In the genomic region with DNA sequence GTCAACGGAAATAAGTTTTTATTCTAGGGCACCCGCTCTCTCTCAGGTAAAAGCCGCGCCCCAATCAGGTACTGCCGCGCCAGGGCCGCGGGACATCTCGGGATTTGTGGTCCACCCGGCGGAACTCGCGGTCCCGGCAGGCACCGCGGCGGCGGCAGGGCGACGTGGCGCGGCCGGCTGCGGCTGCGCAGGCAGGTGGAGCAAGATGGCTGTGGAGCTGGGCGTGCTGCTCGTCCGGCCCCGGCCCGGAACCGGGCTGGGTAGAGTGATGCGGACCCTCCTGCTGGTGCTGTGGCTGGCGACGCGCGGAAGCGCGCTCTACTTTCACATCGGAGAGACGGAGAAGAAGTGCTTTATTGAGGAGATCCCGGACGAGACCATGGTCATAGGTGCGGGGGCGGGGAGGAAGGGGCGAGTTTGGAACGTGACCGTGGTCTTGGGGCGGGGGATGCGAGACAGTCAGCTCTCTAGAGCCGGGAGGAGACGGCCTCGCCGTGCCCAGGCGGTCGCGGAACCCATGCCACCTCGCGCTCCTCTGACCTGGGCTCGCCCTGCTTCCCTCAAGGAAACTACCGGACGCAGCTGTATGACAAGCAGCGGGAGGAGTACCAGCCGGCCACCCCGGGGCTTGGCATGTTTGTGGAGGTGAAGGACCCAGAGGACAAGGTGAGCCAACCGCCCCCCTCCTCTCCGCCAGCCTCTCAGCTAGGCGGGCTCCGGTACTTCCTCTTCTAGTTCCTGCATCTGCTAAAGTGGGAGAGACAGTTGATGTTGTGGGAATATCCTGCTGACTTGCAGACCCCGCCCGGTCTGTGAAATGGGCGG, we compare ENCODE assay signal across 8 cellular contexts. TPM values are rescaled to one million over a fixed set of nuclear protein-coding genes. Genes with fewer than 3 reads are reported as not detected.
DNase-seq lines count a peak whose midpoint lies in the region; ATAC-seq and TF ChIP-seq lines count a peak whose summit lies in the region.

A gene (plus strand): TSS at position 194 of the 825 bp plus-strand sequence. CDS start 12 bp downstream, at position 206.

- no peak for TF ChIP-seq CTCF in A673 (conservative IDR thresholded peaks at IDR 0.05; ENCODE audit: low read depth, low read length)

- POLR2A ChIA-PET in A673 (lab: Charles Lee; ENCODE audit: low non-redundant PET) = interaction anchor here (1.1 kb wide), 1 partner anchor 499 kb away, joined by 3 read pairs; no protein-coding TSS in a partner anchor

- no peaks in the 10 kb centered on the region for H3K4me1 ChIP-seq in A673 (ENCODE audit: insufficient read depth, low read length, poor library complexity, severe bottlenecking)

- DNase-seq in A673 (ENCODE audit: low spot score) = peak; percentile 81
- peak; percentile 70 for DNase-seq in NCI-H2171 treated with DMSO at 0.1 percent for 48 hours (lab: John Stamatoyannopoulos, UW)
- peak; percentile 91 for DNase-seq in activated CD4-positive, CD25-positive, alpha-beta regulatory T cell treated with anti-CD3 and anti-CD28 coated beads, Interleukin-2, amount 50 U/mL, for 72 hours
- peak; percentile 80 for DNase-seq in cerebellar cortex (ENCODE audit: low spot score)
- DNase-seq in islet precursor cell = peak; percentile 95
- DNase-seq in stimulated activated CD4-positive, alpha-beta T cell treated with anti-CD3 and anti-CD28 coated beads, Interleukin-12 subunit alpha, Interleukin-12 subunit beta, amount 100 ng/mL, for 4 hours = peak; percentile 85

- peaks cover 20% of the 10 kb centered on the region for H3K36me3 ChIP-seq in A673 (ENCODE audit: insufficient read depth, low read length, poor library complexity, severe bottlenecking)

- peak within 1 kb of the TSS; percentile 66 for H3K4me3 ChIP-seq in A673 (ENCODE audit: low read depth, low read length, poor library complexity, severe bottlenecking)

- intact Hi-C loops in A673 (cut with micrococcal nuclease; ENCODE audit: unreplicated experiment) = no loop called here

- CTCF ChIA-PET in A673 (lab: Charles Lee) = no interaction called here

- peak within 1 kb of the TSS; percentile 67 for H3K27ac ChIP-seq in A673 (ENCODE audit: low read depth, low read length, poor library complexity, severe bottlenecking)

- H3K9me3 ChIP-seq in A673 (ENCODE audit: low read depth, low read length, poor library complexity, severe bottlenecking) = no peaks in the 10 kb centered on the region

- BruUV-seq in A673 (replicated peaks; lab: Mats Ljungman, UMichigan) = TSS peak; percentile 40

- ATAC-seq in GM18519 (IDR thresholded peaks at IDR 0.05; ENCODE audit: low FRiP score, unreplicated experiment) (peak; percentile 84), HG03039 (IDR thresholded peaks at IDR 0.05; ENCODE audit: unreplicated experiment) (peak; percentile 88)

- peaks cover 6% of the 10 kb centered on the region for H3K27me3 ChIP-seq in A673 (replicated peaks; ENCODE audit: insufficient read depth, low read depth, low read length, poor library complexity)

RNA-seq across cellular contexts. Expression of the gene that starts here (rescaled TPM):
- total RNA-seq in A673 (2021) = 88.6 and 90.1 TPM in 2 replicates

Comparison
In these comparisons a context has a peak if more than half of its experiments do, and no peak if none do; other contexts are left out.
1. Peak in every context shown above with its lines: DNase-seq, ATAC-seq, H3K4me3 ChIP-seq and H3K27ac ChIP-seq.